In genomic region chr1:91777630-91778300, GRCh38 we compare ENCODE assay signal across 24 cellular contexts.
DNase-seq lines count a peak whose midpoint lies in the region; ATAC-seq and TF ChIP-seq lines count a peak whose summit lies in the region.
"Had no signal": no experiment of that assay in that cellular context is flagged by ENCODE, and none has a peak within 500 bp of the region (broad histone marks: within the 10 kb centered on the region; RNA-seq: fewer than 3 reads in every experiment).

No MANE protein-coding gene starts in this region.

- H3K4me1 ChIP-seq in transverse colon: peaks cover 0 to 21% (median 6%) of the 10 kb centered on the region in 4 donors

- H3K9me3 Mint-ChIP-seq in immature natural killer cell: no peaks in the 10 kb centered on the region
- H3K9me3 Mint-ChIP-seq: IgD-negative memory B cell; naive B cell; T-helper 2 cell treated with Interferon-gamma antibody and Interleukin-4, amounts not matched to agents 5 μg/mL and 100 μg/mL, for 36 hours had no signal

- peaks cover 91 to 97% of the 10 kb centered on the region in 2 donors for H3K4me1 Mint-ChIP-seq in immature natural killer cell
- H3K4me1 Mint-ChIP-seq: IgD-negative memory B cell, naive B cell had no signal

- intact Hi-C loops in transverse colon (cut with DNase I; ENCODE audit: low total_unique reads): no loop called here

- DNase-seq in NCI-H2107 treated with DMSO at 0.1 percent for 48 hours (lab: John Stamatoyannopoulos, UW; ENCODE audit: unreplicated experiment): peak; percentile 69
- DNase-seq in NCI-H2107 (lab: John Stamatoyannopoulos, UW): no peak
- DNase-seq in SK-N-DZ (ENCODE audit: low spot score): peak; percentile 28
- no peak for DNase-seq in immature natural killer cell
- DNase-seq in transverse colon: no peak
- no peak for DNase-seq in RWPE1 (ENCODE audit: low spot score)
- DNase-seq in AG08396 (ENCODE audit: low spot score): no peak
- DNase-seq: activated CD8-positive, alpha-beta memory T cell treated with anti-CD3 and anti-CD28 coated beads, Interleukin-2, amount 50 U/mL, for 48 hours; activated naive CD4-positive, alpha-beta T cell; DMS 273 treated with DMSO at 0.1 percent for 48 hours; glutamatergic neuron; GOT3; naive B cell; NCI-H345; PC-3; posterior cingulate gyrus; small intestine had no signal

- H3K4me3 ChIP-seq in transverse colon: no peak overlapping the region
- H3K4me3 ChIP-seq: BLaER1 treated with 17β-estradiol and CSF1 and Interleukin-3, amounts not matched to agents 10 nM and 100 nM; lung; SJCRH30; thoracic aorta had no signal

- no peaks in the 10 kb centered on the region for H3K9me3 ChIP-seq in transverse colon
- H3K9me3 ChIP-seq: SJCRH30, thoracic aorta had no signal

- TF ChIP-seq EP300 in transverse colon (IDR thresholded peaks at IDR 0.05; ENCODE audit: low read depth): no peak

- CTCF ChIA-PET in RWPE1 (lab: Yijun Ruan, JAX): interaction anchor here (1.1 kb wide), 1 partner anchor 40 kb away, joined by 3 read pairs; no protein-coding TSS in a partner anchor

- ATAC-seq in GM19351 (IDR thresholded peaks at IDR 0.05; ENCODE audit: unreplicated experiment): no peak
- ATAC-seq: PC-3 had no signal

- no peaks in the 10 kb centered on the region for H3K27me3 ChIP-seq in transverse colon
- H3K27me3 ChIP-seq: BLaER1 treated with 17β-estradiol and CSF1 and Interleukin-3, amounts not matched to agents 10 nM and 100 nM; SJCRH30 had no signal

- POLR2A ChIA-PET in RWPE1 (lab: Yijun Ruan, JAX; ENCODE audit: low non-redundant PET): no interaction called here

- 69 to 72% methylated on average over 10 of the region's 10 CpGs for WGBS in transverse colon (ENCODE audit: low coverage in 1 of 2), 2 donors

- no peak for TF ChIP-seq POLR2A in transverse colon (IDR thresholded peaks at IDR 0.05)

- H3K27ac ChIP-seq in transverse colon (peak overlapping the region in 3 of 4 donors; percentile 8 to 25 (median 15)), RWPE1 (no peak overlapping the region)
- H3K27ac ChIP-seq: BLaER1 treated with 17β-estradiol and CSF1 and Interleukin-3, amounts not matched to agents 10 nM and 100 nM; SJCRH30; thoracic aorta had no signal

- H3K36me3 ChIP-seq in transverse colon: no peaks in the 10 kb centered on the region
- H3K36me3 ChIP-seq: SJCRH30, thoracic aorta had no signal

- H3K27ac Mint-ChIP-seq in immature natural killer cell: peak overlapping the region; percentile 17 to 87 (median 70)
- H3K27ac Mint-ChIP-seq: IgD-negative memory B cell; naive B cell; T-helper 2 cell treated with Interferon-gamma antibody and Interleukin-4, amounts not matched to agents 5 μg/mL and 100 μg/mL, for 36 hours had no signal

- in situ Hi-C loops in transverse colon (cut with MboI; ENCODE audit: low pct_ligation_motif_present in 1 of 4, low pct_unique_long_range_greater_than_20kb in 1 of 4, low sequenced_read_pairs in 3 of 4): no loop called here

- TF ChIP-seq CTCF in transverse colon (IDR thresholded peaks at IDR 0.05) (no peak), RWPE1 (conservative IDR thresholded peaks at IDR 0.05; ENCODE audit: low read depth) (no peak)

- H3K4me3 Mint-ChIP-seq in immature natural killer cell: peak overlapping the region in 2 of 5 donors; percentile 10 to 14
- H3K4me3 Mint-ChIP-seq: IgD-negative memory B cell; naive B cell; T-helper 2 cell treated with Interferon-gamma antibody and Interleukin-4, amounts not matched to agents 5 μg/mL and 100 μg/mL, for 36 hours had no signal

- H3K27me3 Mint-ChIP-seq in immature natural killer cell (ENCODE audit: low read depth in 3 of 3): peaks cover 2 to 8% (median 5%) of the 10 kb centered on the region in 3 donors

- peaks cover 16 to 38% (median 26%) of the 10 kb centered on the region in 3 donors for H3K36me3 Mint-ChIP-seq in immature natural killer cell
- H3K36me3 Mint-ChIP-seq: naive B cell had no signal

Comparison
In these comparisons a context has a peak if more than half of its experiments do, and no peak if none do; other contexts are left out.
1. DNase-seq: peak in NCI-H2107 treated with DMSO at 0.1 percent for 48 hours (single experiment) and SK-N-DZ (single experiment); none in NCI-H2107 (single experiment), immature natural killer cell (0 of 3), transverse colon (single experiment), RWPE1 (single experiment) and AG08396 (single experiment).